Comparison of ENCODE assay signal across 9 cellular contexts in the genomic region with DNA sequence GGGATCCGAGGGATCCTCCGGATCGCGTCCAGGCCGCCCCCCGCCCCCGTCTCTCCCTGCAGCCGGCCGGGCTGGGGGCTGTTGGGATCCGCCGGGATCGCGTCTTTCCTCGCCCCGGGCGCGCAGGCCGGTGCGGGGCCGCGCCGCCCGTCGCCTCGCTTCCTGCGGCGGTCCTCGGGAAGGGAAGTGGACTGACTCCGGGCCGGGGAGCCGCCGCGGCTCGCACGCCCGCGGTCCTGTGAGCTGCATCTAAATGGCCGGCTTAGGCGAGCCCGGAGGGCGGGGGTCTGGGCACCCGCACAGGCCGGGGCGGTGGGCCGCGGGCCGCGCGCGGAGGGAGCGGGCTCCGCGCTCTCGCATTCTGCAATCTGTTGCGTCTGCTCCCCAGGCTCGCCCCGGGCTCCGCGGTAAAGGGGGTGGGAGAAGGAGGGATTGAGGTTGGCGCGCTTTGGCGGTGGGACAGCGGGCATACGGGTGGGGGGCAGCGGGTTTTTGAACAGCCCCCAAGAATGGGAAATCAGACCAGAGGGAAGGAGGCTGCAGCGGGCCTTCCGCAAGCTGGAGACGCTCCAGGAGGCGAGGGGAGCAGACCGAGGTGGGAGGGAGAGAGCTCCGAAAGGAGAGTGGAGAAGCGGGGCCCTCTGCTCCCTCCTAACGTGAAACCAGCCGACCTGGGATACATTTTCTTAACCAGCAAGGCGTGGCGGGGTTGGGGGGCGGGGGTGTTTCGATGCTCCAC. TPM values are rescaled to one million over a fixed set of nuclear protein-coding genes. Genes with fewer than 3 reads are reported as not detected.
DNase-seq lines count a peak whose midpoint lies in the region; ATAC-seq and TF ChIP-seq lines count a peak whose summit lies in the region.
"Had no signal": no experiment of that assay in that cellular context is flagged by ENCODE, and none has a peak within 500 bp of the region (broad histone marks: within the 10 kb centered on the region; RNA-seq: fewer than 3 reads in every experiment).

No MANE protein-coding gene starts in this region.

- no peak overlapping the region for H3K9ac ChIP-seq in HUES6 (ENCODE audit: low read length)

- no TSS peak for BruUV-seq in Caco-2 (replicated peaks; lab: Mats Ljungman, UMichigan)

- no peaks in the 10 kb centered on the region for H3K36me3 Mint-ChIP-seq in CD14-positive monocyte
- H3K36me3 Mint-ChIP-seq in Caco-2 (ENCODE audit: insufficient read depth, unreplicated experiment) = no peaks in the 10 kb centered on the region

- TF ChIP-seq POLR2A in esophagus squamous epithelium (IDR thresholded peaks at IDR 0.05) (no peak), ovary (IDR thresholded peaks at IDR 0.05) (no peak)

- POLR2A ChIA-PET in Caco-2 (lab: Charles Lee) = no interaction called here

- H3K27ac ChIP-seq in HUES6 (ENCODE audit: low read depth, low read length) (no peak overlapping the region), esophagus squamous epithelium (no peak overlapping the region), ovary (no peak overlapping the region)

- intact Hi-C loops in CD14-positive monocyte (cut with micrococcal nuclease) = no loop called here
- intact Hi-C loops in esophagus squamous epithelium (cut with DNase I) = no loop called here
- intact Hi-C loops in ovary (cut with DNase I) = no loop called here
- intact Hi-C loops in Caco-2 (cut with micrococcal nuclease; ENCODE audit: unreplicated experiment) = no loop called here

- H3K9me3 ChIP-seq in HUES6 (ENCODE audit: control insufficient read depth, insufficient read depth, low read depth, low read length) (no peaks in the 10 kb centered on the region), esophagus squamous epithelium (no peaks in the 10 kb centered on the region), ovary (no peaks in the 10 kb centered on the region), Caco-2 (no peaks in the 10 kb centered on the region)

- H3K27me3 Mint-ChIP-seq in CD14-positive monocyte (ENCODE audit: low read depth in 3 of 3) (peaks cover 83 to 97% (median 90%) of the 10 kb centered on the region in 3 donors), Caco-2 (ENCODE audit: insufficient read depth, unreplicated experiment) (peaks cover 46% of the 10 kb centered on the region)

- H3K4me3 Mint-ChIP-seq in CD14-positive monocyte (peak overlapping the region in 1 of 2 donors; percentile 72), Caco-2 (ENCODE audit: unreplicated experiment) (no peak overlapping the region)

- no peak for ATAC-seq in GM18867 (IDR thresholded peaks at IDR 0.05; ENCODE audit: unreplicated experiment)
- no peak for ATAC-seq in HG03571 (IDR thresholded peaks at IDR 0.05; ENCODE audit: unreplicated experiment)

- H3K4me1 ChIP-seq in HUES6 (ENCODE audit: control insufficient read depth, insufficient read depth, low read length) (peaks cover 28% of the 10 kb centered on the region), esophagus squamous epithelium (peaks cover 27 to 40% (median 30%) of the 10 kb centered on the region in 3 donors), ovary (ENCODE audit: insufficient read depth) (peaks cover 11% of the 10 kb centered on the region), Caco-2 (peaks cover 10% of the 10 kb centered on the region; the same call in 1 of the 2 replicates)

- H3K4me3 ChIP-seq in HUES6 (ENCODE audit: low read depth, low read length) (peak overlapping the region; percentile 56), esophagus squamous epithelium (peak overlapping the region in 3 of 4 donors; percentile 45 to 70 (median 48)), ovary (peak overlapping the region; percentile 23), Caco-2 (ENCODE audit: low read depth, low read length) (no peak overlapping the region)

- 2% methylated on average over 16 of the region's 78 CpGs; no CpG with 5 or more reads in 1 of the 2 donors for WGBS in esophagus squamous epithelium, 2 donors
- WGBS in ovary, 3 donors = 1 to 2% (median 1%) methylated on average over 69 to 78 of the region's 78 CpGs

- CTCF ChIA-PET in Caco-2 (lab: Charles Lee) = interaction anchor here (0.6 kb wide), 1 partner anchor 365 kb away, joined by 3 read pairs; no protein-coding TSS in a partner anchor

- no peak overlapping the region for H3K27ac Mint-ChIP-seq in CD14-positive monocyte
- H3K27ac Mint-ChIP-seq in Caco-2 (ENCODE audit: unreplicated experiment) = no peak overlapping the region

- H3K27me3 ChIP-seq in HUES6 (ENCODE audit: control insufficient read depth, insufficient read depth, low read length) = peaks cover 100% of the 10 kb centered on the region
- peaks cover 15 to 99% (median 37%) of the 10 kb centered on the region in 4 donors for H3K27me3 ChIP-seq in esophagus squamous epithelium
- H3K27me3 ChIP-seq in ovary = no peaks in the 10 kb centered on the region
- H3K27me3 ChIP-seq in Caco-2 (replicated peaks; ENCODE audit: control insufficient read depth, insufficient read depth, low read length) = peaks cover 2% of the 10 kb centered on the region; the same call in 1 of the 2 replicates

- H3K9me3 Mint-ChIP-seq in CD14-positive monocyte (peaks cover 0 to 18% (median 7%) of the 10 kb centered on the region in 7 donors), Caco-2 (ENCODE audit: unreplicated experiment) (no peaks in the 10 kb centered on the region)

- no peaks in the 10 kb centered on the region for H3K36me3 ChIP-seq in HUES6 (ENCODE audit: control insufficient read depth, insufficient read depth, low read length)
- H3K36me3 ChIP-seq in esophagus squamous epithelium = no peaks in the 10 kb centered on the region
- H3K36me3 ChIP-seq in ovary = no peaks in the 10 kb centered on the region
- no peaks in the 10 kb centered on the region for H3K36me3 ChIP-seq in Caco-2 (ENCODE audit: control insufficient read depth, insufficient read depth, low read length)

- peak; percentile 23 for DNase-seq in CD14-positive monocyte (ENCODE audit: low spot score)
- DNase-seq in esophagus squamous epithelium (lab: John Stamatoyannopoulos, UW) = no peak
- peak in 2 of 5 donors; percentile 32 to 39 for DNase-seq in ovary
- no peak for DNase-seq in Caco-2
- DNase-seq in activated effector memory CD4-positive, alpha-beta T cell treated with Interleukin-2 at 50 U/mL for 16 hours = no peak
- DNase-seq: effector CD8-positive, alpha-beta T cell had no signal

- no peak for TF ChIP-seq EP300 in ovary (IDR thresholded peaks at IDR 0.05)

- peaks cover 12% of the 10 kb centered on the region for H3K4me1 Mint-ChIP-seq in CD14-positive monocyte
- peaks cover 5% of the 10 kb centered on the region for H3K4me1 Mint-ChIP-seq in Caco-2 (ENCODE audit: low read depth, unreplicated experiment)

- no peak for TF ChIP-seq CTCF in CD14-positive monocyte (IDR thresholded peaks at IDR 0.05)
- no peak for TF ChIP-seq CTCF in esophagus squamous epithelium (IDR thresholded peaks at IDR 0.05)
- TF ChIP-seq CTCF in ovary (IDR thresholded peaks at IDR 0.05) = no peak
- no peak for TF ChIP-seq CTCF in Caco-2 (IDR thresholded peaks at IDR 0.05; ENCODE audit: insufficient read depth in 1 of 2, low read depth in 1 of 2, low read length in 1 of 2, severe bottlenecking in 1 of 2, unreplicated experiment in 1 of 2)

RNA-seq across cellular contexts. Expression of a gene that starts 2.2 kb away (rescaled TPM):
- polyA plus RNA-seq in CD14-positive monocyte = not detected
- under 1 TPM in 1 of 4 donors, not detected in 3; 0.19 TPM for total RNA-seq in esophagus squamous epithelium
- under 1 TPM in 5 of 7 donors, not detected in 2; 0.10 to 0.40 (median 0.20) TPM for total RNA-seq in ovary
- under 1 TPM; 0.08 to 0.22 TPM for polyA plus RNA-seq in ovary
- 0.07 TPM in 1 of 2 replicates, not detected in the other for total RNA-seq in Caco-2 (2022)
